ENCODE assay signal across 20 cellular contexts in the genomic region with DNA sequence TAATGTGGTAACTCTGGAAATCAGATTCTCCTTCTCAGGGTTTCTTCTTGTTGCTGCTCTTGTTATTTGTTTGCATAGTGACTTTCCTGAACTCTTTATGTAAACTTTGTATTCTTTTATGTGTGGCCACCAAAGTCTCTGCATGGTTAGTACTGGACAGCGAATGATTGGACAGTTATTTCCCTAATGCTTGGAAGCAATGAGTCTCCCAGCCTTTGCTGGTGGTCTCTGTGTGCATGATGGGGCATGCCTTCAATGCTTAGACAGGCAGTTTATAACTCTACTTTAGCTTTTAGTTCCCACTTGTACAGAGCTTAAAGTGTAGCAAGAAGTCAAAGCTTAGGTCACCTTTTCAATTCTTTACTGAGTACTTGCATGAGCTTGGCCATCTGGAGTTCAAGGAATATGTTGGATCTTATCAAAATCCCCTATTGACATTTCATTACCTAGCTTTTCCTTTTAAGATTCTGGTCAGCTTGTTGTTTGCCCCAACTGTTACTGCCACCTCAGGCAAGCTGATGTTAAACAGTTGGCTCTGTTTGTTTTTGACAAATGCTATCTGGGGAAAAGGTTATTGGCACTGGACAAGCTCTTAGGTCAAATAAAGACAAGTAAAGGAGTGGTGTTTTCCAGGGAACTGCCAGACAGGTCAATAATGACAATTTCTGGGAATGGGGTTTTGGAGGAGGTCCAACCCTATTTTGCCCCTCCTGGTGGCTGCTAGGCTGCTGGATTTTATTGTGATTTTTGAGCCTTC. TPM values are rescaled to one million over a fixed set of nuclear protein-coding genes. Genes with fewer than 3 reads are reported as not detected.
DNase-seq lines count a peak whose midpoint lies in the region; ATAC-seq, FAIRE-seq and TF ChIP-seq lines count a peak whose summit lies in the region.
"Had no signal": no experiment of that assay in that cellular context is flagged by ENCODE, and none has a peak within 500 bp of the region (broad histone marks: within the 10 kb centered on the region; RNA-seq: fewer than 3 reads in every experiment).

No MANE protein-coding gene starts in this region.

- H3K79me1 ChIP-seq in mesenchymal stem cell (replicated peaks; ENCODE audit: low read length, poor library complexity, severe bottlenecking), result peaks cover 11% of the 10 kb centered on the region

- no peaks in the 10 kb centered on the region for H3K4me1 ChIP-seq in mesenchymal stem cell (ENCODE audit: control insufficient read depth, insufficient read depth, low read depth, low read length)

- peak; percentile 68 for FAIRE-seq in HTR-8/SVneo (lab: Jason Lieb, UNC)
- FAIRE-seq: endometrium, GM12878 had no signal

- peaks cover 0 to 4% of the 10 kb centered on the region in 2 experiments for H3K36me3 ChIP-seq in mesenchymal stem cell (ENCODE audit: control insufficient read depth in 1 of 2, insufficient read depth in 2 of 2, low read depth in 1 of 2, low read length in 2 of 2)

- H3K4me2 ChIP-seq in mesenchymal stem cell (ENCODE audit: low read length, poor library complexity, severe bottlenecking), result no peak overlapping the region
- H3K4me2 ChIP-seq: BLaER1 treated with 17β-estradiol and CSF1 and Interleukin-3, amounts not matched to agents 10 nM and 100 nM had no signal

- no peak overlapping the region for H2BK15ac ChIP-seq in mesenchymal stem cell (ENCODE audit: low read depth, poor library complexity, severe bottlenecking)

- no peak overlapping the region for H2AK5ac ChIP-seq in mesenchymal stem cell (ENCODE audit: low read length, severe bottlenecking)

- no peak overlapping the region for H2BK12ac ChIP-seq in mesenchymal stem cell (ENCODE audit: low read length in 2 of 2)

- no peak overlapping the region for H3K4ac ChIP-seq in mesenchymal stem cell (ENCODE audit: low read depth in 1 of 2, low read length in 2 of 2)

- H2BK120ac ChIP-seq in mesenchymal stem cell (ENCODE audit: low read depth, low read length), result no peak overlapping the region

- H3K18ac ChIP-seq in mesenchymal stem cell (ENCODE audit: low read depth in 1 of 2, low read length in 2 of 2), result no peak overlapping the region

- 91% methylated on average over 1 of the region's 1 CpG for WGBS in mesenchymal stem cell

- ATAC-seq in stimulated activated naive CD8-positive, alpha-beta T cell treated with anti-CD3 and anti-CD28 coated beads, Interleukin-15, Interleukin-2, amounts not matched to agents 100 U/mL and 50 U/mL, for 24 hours, result no peak
- ATAC-seq: activated CD4-positive, alpha-beta T cell treated with anti-CD3 and anti-CD28 coated beads for 36 hours; GM12878; naive thymus-derived CD8-positive, alpha-beta T cell had no signal

- H4K8ac ChIP-seq in mesenchymal stem cell (ENCODE audit: low read length), result no peak overlapping the region

- H3K27ac ChIP-seq in 22Rv1 (peak overlapping the region; percentile 8; the same call in 1 of the 2 replicates), mesenchymal stem cell (ENCODE audit: low read length, poor library complexity, severe bottlenecking) (no peak overlapping the region)
- H3K27ac ChIP-seq: BLaER1 treated with 17β-estradiol and CSF1 and Interleukin-3, amounts not matched to agents 10 nM and 100 nM; GM23248; HL-60 had no signal

- DNase-seq in HTR-8/SVneo (ENCODE audit: insufficient read length, low spot score), result no peak
- peak; percentile 23 for DNase-seq in SK-N-DZ (ENCODE audit: low spot score)
- DNase-seq in mesenchymal stem cell, result peak; percentile 4
- no peak for DNase-seq in activated naive CD4-positive, alpha-beta T cell treated with anti-CD3 and anti-CD28 coated beads, Interleukin-2, amount 50 U/mL, for 16 hours
- DNase-seq in COLO668 (lab: John Stamatoyannopoulos, UW; ENCODE audit: unreplicated experiment), result no peak
- no peak for DNase-seq in stimulated activated naive CD8-positive, alpha-beta T cell treated with anti-CD3 and anti-CD28 coated beads, Interleukin-15, Interleukin-2, amounts not matched to agents 100 U/mL and 50 U/mL, for 24 hours
- DNase-seq: activated CD4-positive, alpha-beta T cell treated with anti-CD3 and anti-CD28 coated beads for 36 hours; activated naive CD8-positive, alpha-beta T cell treated with anti-CD3 and anti-CD28 coated beads, Interleukin-2, amount 10 ng/mL, durations not matched to agents 7 days and 5 days; activated T-cell treated with anti-CD3 and anti-CD28 coated beads for 4 hours; GM23248; hippocampal formation; IMR-90; naive thymus-derived CD8-positive, alpha-beta T cell; NCI-H1092; NCI-H1930 had no signal

- H3K9ac ChIP-seq in mesenchymal stem cell (ENCODE audit: low read length), result no peak overlapping the region
- H3K9ac ChIP-seq: BLaER1 treated with 17β-estradiol and CSF1 and Interleukin-3, amounts not matched to agents 10 nM and 100 nM; GM23248 had no signal

- H3K9me3 ChIP-seq in mesenchymal stem cell (ENCODE audit: control insufficient read depth, low read length), result peaks cover 4% of the 10 kb centered on the region

- H2AFZ ChIP-seq in mesenchymal stem cell (ENCODE audit: low read depth, low read length), result no peak overlapping the region
- H2AFZ ChIP-seq: GM23248 had no signal

- H3K14ac ChIP-seq in mesenchymal stem cell (ENCODE audit: low read length in 2 of 2), result no peak overlapping the region

- H3K23ac ChIP-seq in mesenchymal stem cell (ENCODE audit: low read length in 2 of 2), result no peak overlapping the region

- H3K27me3 ChIP-seq in mesenchymal stem cell (ENCODE audit: control insufficient read depth in 1 of 2, insufficient read depth in 1 of 2, low read length in 2 of 2), result no peaks in the 10 kb centered on the region
- H3K27me3 ChIP-seq: BLaER1 treated with 17β-estradiol and CSF1 and Interleukin-3, amounts not matched to agents 10 nM and 100 nM had no signal

- H4K91ac ChIP-seq in mesenchymal stem cell (ENCODE audit: low read length), result no peak overlapping the region

- no peak overlapping the region for H2BK5ac ChIP-seq in mesenchymal stem cell (ENCODE audit: low read depth, low read length, poor library complexity, severe bottlenecking)

- no peak overlapping the region for H3K4me3 ChIP-seq in mesenchymal stem cell (ENCODE audit: insufficient read depth in 1 of 2, low read depth in 1 of 2, low read length in 2 of 2)
- H3K4me3 ChIP-seq: BLaER1 treated with 17β-estradiol and CSF1 and Interleukin-3, amounts not matched to agents 10 nM and 100 nM; GM12878; GM23248 had no signal

- no peak; the same call in 1 of the 2 replicates for TF ChIP-seq CTCF in 22Rv1 (IDR thresholded peaks at IDR 0.05)

RNA-seq across cellular contexts. Expression of a gene that starts 12.3 kb away (rescaled TPM):
- polyA plus RNA-seq in SK-N-DZ (2014; cell fraction: cytosol; rRNA removed), result 22.9 and 34.4 TPM in 2 replicates
- 12.5 and 15.6 TPM in 2 replicates for polyA plus RNA-seq in SK-N-DZ (2014; cell fraction: nucleus; rRNA removed)
- 29.7 TPM for polyA plus RNA-seq in mesenchymal stem cell (2013, experiment 1 of 2)
- 36.9 TPM for polyA plus RNA-seq in mesenchymal stem cell (2013, experiment 2 of 2)

Comparison
In these comparisons a context has a peak if more than half of its experiments do, and no peak if none do; other contexts are left out.
1. DNase-seq: peak in SK-N-DZ (single experiment) and mesenchymal stem cell (single experiment); none in HTR-8/SVneo (single experiment), activated naive CD4-positive, alpha-beta T cell treated with anti-CD3 and anti-CD28 coated beads, Interleukin-2, amount 50 U/mL, for 16 hours (single experiment), COLO668 (single experiment) and stimulated activated naive CD8-positive, alpha-beta T cell treated with anti-CD3 and anti-CD28 coated beads, Interleukin-15, Interleukin-2, amounts not matched to agents 100 U/mL and 50 U/mL, for 24 hours (single experiment).